Comparison of ENCODE assay signal across 1 cellular context in genomic region chr16:56990407-56991286, GRCh38.
TF ChIP-seq lines count a peak whose summit lies in the region.

No MANE protein-coding gene starts in this region.

TF ChIP-seq in HepG2, 621 proteins besides CTCF, POLR2A, EP300 and RAD21:
- TF ChIP-seq CEBPB (IDR thresholded peaks at IDR 0.05; ENCODE audit: borderline replicate concordance, low read depth, low read length) (0 out of 2 replicates have a peak, but pooled peaks have one; percentile 5), NR3C1 (CRISPR knock-in tag; IDR thresholded peaks at IDR 0.05) (no peak), ZNF597 (CRISPR knock-in tag; IDR thresholded peaks at IDR 0.05) (no peak), CENPT (CRISPR knock-in tag; IDR thresholded peaks at IDR 0.05; ENCODE audit: low read depth) (no peak)
- TF ChIP-seq, protein P1, sequence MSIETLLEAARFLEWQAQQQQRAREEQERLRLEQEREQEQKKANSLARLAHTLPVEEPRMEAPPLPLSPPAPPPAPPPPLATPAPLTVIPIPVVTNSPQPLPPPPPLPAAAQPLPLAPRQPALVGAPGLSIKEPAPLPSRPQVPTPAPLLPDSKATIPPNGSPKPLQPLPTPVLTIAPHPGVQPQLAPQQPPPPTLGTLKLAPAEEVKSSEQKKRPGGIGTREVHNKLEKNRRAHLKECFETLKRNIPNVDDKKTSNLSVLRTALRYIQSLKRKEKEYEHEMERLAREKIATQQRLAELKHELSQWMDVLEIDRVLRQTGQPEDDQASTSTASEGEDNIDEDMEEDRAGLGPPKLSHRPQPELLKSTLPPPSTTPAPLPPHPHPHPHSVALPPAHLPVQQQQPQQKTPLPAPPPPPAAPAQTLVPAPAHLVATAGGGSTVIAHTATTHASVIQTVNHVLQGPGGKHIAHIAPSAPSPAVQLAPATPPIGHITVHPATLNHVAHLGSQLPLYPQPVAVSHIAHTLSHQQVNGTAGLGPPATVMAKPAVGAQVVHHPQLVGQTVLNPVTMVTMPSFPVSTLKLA (IDR thresholded peaks at IDR 0.05) = peak; percentile 80
